In genomic region chr10:96687317-96688012, GRCh38 we compare ENCODE assay signal across 19 cellular contexts. TPM values are rescaled to one million over a fixed set of nuclear protein-coding genes. Genes with fewer than 3 reads are reported as not detected.
DNase-seq lines count a peak whose midpoint lies in the region; ATAC-seq and TF ChIP-seq lines count a peak whose summit lies in the region.
"Had no signal": no experiment of that assay in that cellular context is flagged by ENCODE, and none has a peak within 500 bp of the region (broad histone marks: within the 10 kb centered on the region; RNA-seq: fewer than 3 reads in every experiment).

No MANE protein-coding gene starts in this region.

- no peak overlapping the region for H3K4me3 ChIP-seq in CD8-positive, alpha-beta memory T cell (ENCODE audit: low read length)
- no peak overlapping the region for H3K4me3 ChIP-seq in HEK293 (ENCODE audit: low read depth, low read length)
- peak overlapping the region in 1 of 8 donors; percentile 40 for H3K4me3 ChIP-seq in spleen
- H3K4me3 ChIP-seq: gastrocnemius medialis, SK-N-MC, thyroid gland had no signal

- H3K4me1 ChIP-seq in CD8-positive, alpha-beta memory T cell (ENCODE audit: insufficient read depth, low read length) = no peaks in the 10 kb centered on the region
- no peaks in the 10 kb centered on the region for H3K4me1 ChIP-seq in HEK293 (ENCODE audit: control insufficient read depth, insufficient read depth, low read length)
- H3K4me1 ChIP-seq in spleen = peaks cover 40 to 100% (median 87%) of the 10 kb centered on the region in 6 donors
- H3K4me1 ChIP-seq: thyroid gland had no signal

- H3K27me3 ChIP-seq in CD8-positive, alpha-beta memory T cell (ENCODE audit: insufficient read depth, low read length, poor library complexity, severe bottlenecking) = no peaks in the 10 kb centered on the region
- H3K27me3 ChIP-seq in spleen (replicated peaks in 1 of 7) = no peaks in the 10 kb centered on the region
- H3K27me3 ChIP-seq: gastrocnemius medialis, thyroid gland had no signal

- no peaks in the 10 kb centered on the region for H3K9me3 Mint-ChIP-seq in CD8-positive, alpha-beta memory T cell
- H3K9me3 Mint-ChIP-seq in dendritic cell treated with granulocyte-macrophage colony-stimulating factor and Interleukin-4, amounts not matched to agents 40 ng/mL and 50 ng/mL, for 4 days = no peaks in the 10 kb centered on the region
- H3K9me3 Mint-ChIP-seq: activated naive CD4-positive, alpha-beta T cell treated with anti-CD3 and anti-CD28 coated beads, Interleukin-2, amount 50 U/mL, for 24 hours; activated T-cell treated with anti-CD3 and anti-CD28 coated beads, Interleukin-2, amount 50 U/mL, for 72 hours; T-helper 2 cell treated with Interferon-gamma antibody and Interleukin-4, amounts not matched to agents 5 μg/mL and 100 μg/mL, for 36 hours had no signal

- H3K27me3 Mint-ChIP-seq in CD8-positive, alpha-beta memory T cell = peaks cover 0 to 2% of the 10 kb centered on the region in 2 donors
- H3K27me3 Mint-ChIP-seq in dendritic cell treated with granulocyte-macrophage colony-stimulating factor and Interleukin-4, amounts not matched to agents 40 ng/mL and 50 ng/mL, for 4 days = no peaks in the 10 kb centered on the region
- H3K27me3 Mint-ChIP-seq: activated naive CD4-positive, alpha-beta T cell treated with anti-CD3 and anti-CD28 coated beads, Interleukin-2, amount 50 U/mL, for 24 hours had no signal

- intact Hi-C loops in dendritic cell treated with granulocyte-macrophage colony-stimulating factor and Interleukin-4, amounts not matched to agents 40 ng/mL and 50 ng/mL, for 4 days (cut with micrococcal nuclease) = no loop called here
- intact Hi-C loops in spleen (cut with DNase I; ENCODE audit: low total_unique reads) = no loop called here

- ATAC-seq in HG03469 (IDR thresholded peaks at IDR 0.05; ENCODE audit: unreplicated experiment) = no peak
- no peak for ATAC-seq in HG02840 (IDR thresholded peaks at IDR 0.05; ENCODE audit: low FRiP score, unreplicated experiment)
- ATAC-seq: activated T-cell treated with anti-CD3 and anti-CD28 coated beads, Interleukin-2, amount 50 U/mL, for 72 hours; esophagus mucosa; gastrocnemius medialis had no signal

- WGBS in spleen, 5 donors = 45 to 60% (median 50%) methylated on average over 8 of the region's 8 CpGs

- TF ChIP-seq POLR2A in spleen (IDR thresholded peaks at IDR 0.05) = no peak

- no peak overlapping the region for H3K27ac ChIP-seq in CD8-positive, alpha-beta memory T cell (ENCODE audit: low read depth, low read length)
- H3K27ac ChIP-seq in HEK293 (ENCODE audit: extremely low read depth, low read depth, low read length) (no peak overlapping the region), spleen (peak overlapping the region; percentile 30 to 84 (median 66))
- H3K27ac ChIP-seq: gastrocnemius medialis, SK-N-MC, thyroid gland had no signal

- DNase-seq in CD8-positive, alpha-beta memory T cell = no peak
- no peak for DNase-seq in spleen
- DNase-seq in activated naive CD4-positive, alpha-beta T cell treated with anti-CD3 and anti-CD28 coated beads, Interleukin-2, amount 50 U/mL, for 16 hours = no peak
- DNase-seq: activated T-cell treated with anti-CD3 and anti-CD28 coated beads, Interleukin-2, amount 50 U/mL, for 72 hours; Calu3; effector CD8-positive, alpha-beta T cell; gastrocnemius medialis; NCI-H1417; NCI-H2107; stimulated activated naive CD4-positive, alpha-beta T cell treated with Interleukin-2 at 50 U/mL for 16 hours; thyroid gland had no signal

- H3K36me3 ChIP-seq in CD8-positive, alpha-beta memory T cell (ENCODE audit: insufficient read depth, low read length) = no peaks in the 10 kb centered on the region
- H3K36me3 ChIP-seq in HEK293 (ENCODE audit: control insufficient read depth in 2 of 2, insufficient read depth in 1 of 2, low read length in 2 of 2) (no peaks in the 10 kb centered on the region), spleen (peaks cover 0 to 45% (median 3%) of the 10 kb centered on the region in 6 donors)
- H3K36me3 ChIP-seq: gastrocnemius medialis, thyroid gland had no signal

- no peaks in the 10 kb centered on the region for H3K9me3 ChIP-seq in CD8-positive, alpha-beta memory T cell (ENCODE audit: low read length)
- H3K9me3 ChIP-seq in HEK293 (ENCODE audit: control insufficient read depth, insufficient read depth, low read depth, low read length) (no peaks in the 10 kb centered on the region), spleen (no peaks in the 10 kb centered on the region)
- H3K9me3 ChIP-seq: gastrocnemius medialis, thyroid gland had no signal

- H3K4me1 Mint-ChIP-seq in CD8-positive, alpha-beta memory T cell = peaks cover 28 to 51% (median 51%) of the 10 kb centered on the region in 3 donors
- H3K4me1 Mint-ChIP-seq in dendritic cell treated with granulocyte-macrophage colony-stimulating factor and Interleukin-4, amounts not matched to agents 40 ng/mL and 50 ng/mL, for 4 days (ENCODE audit: low read depth) = peaks cover 51% of the 10 kb centered on the region

- no peak for TF ChIP-seq CTCF in HEK293 (tag by site-specific recombination; IDR thresholded peaks at IDR 0.05)
- no peak for TF ChIP-seq CTCF in spleen (IDR thresholded peaks at IDR 0.05 in 8 of 11, conservative IDR thresholded peaks at IDR 0.05 in 3 of 11)

- POLR2A ChIA-PET in CD8-positive, alpha-beta memory T cell (lab: Charles Lee) = no interaction called here
- POLR2A ChIA-PET in HEK293 (lab: Yijun Ruan, JAX) = no interaction called here

- peak overlapping the region in 7 of 8 donors; percentile 7 to 86 (median 33) for H3K27ac Mint-ChIP-seq in CD8-positive, alpha-beta memory T cell
- H3K27ac Mint-ChIP-seq in dendritic cell treated with granulocyte-macrophage colony-stimulating factor and Interleukin-4, amounts not matched to agents 40 ng/mL and 50 ng/mL, for 4 days = peak overlapping the region; percentile 15
- H3K27ac Mint-ChIP-seq: activated naive CD4-positive, alpha-beta T cell treated with anti-CD3 and anti-CD28 coated beads, Interleukin-2, amount 50 U/mL, for 24 hours; activated T-cell treated with anti-CD3 and anti-CD28 coated beads, Interleukin-2, amount 50 U/mL, for 72 hours; T-helper 2 cell treated with Interferon-gamma antibody and Interleukin-4, amounts not matched to agents 5 μg/mL and 100 μg/mL, for 36 hours had no signal

- CTCF ChIA-PET in CD8-positive, alpha-beta memory T cell (lab: Charles Lee) = no interaction called here
- CTCF ChIA-PET in HEK293 (lab: Yijun Ruan, JAX) = no interaction called here

- H3K4me3 Mint-ChIP-seq in CD8-positive, alpha-beta memory T cell = peak overlapping the region in 3 of 7 donors; percentile 1 to 63 (median 51)
- H3K4me3 Mint-ChIP-seq in dendritic cell treated with granulocyte-macrophage colony-stimulating factor and Interleukin-4, amounts not matched to agents 40 ng/mL and 50 ng/mL, for 4 days = no peak overlapping the region
- H3K4me3 Mint-ChIP-seq: activated naive CD4-positive, alpha-beta T cell treated with anti-CD3 and anti-CD28 coated beads, Interleukin-2, amount 50 U/mL, for 24 hours; activated T-cell treated with anti-CD3 and anti-CD28 coated beads, Interleukin-2, amount 50 U/mL, for 72 hours; T-helper 2 cell treated with Interferon-gamma antibody and Interleukin-4, amounts not matched to agents 5 μg/mL and 100 μg/mL, for 36 hours had no signal

- peaks cover 0 to 9% (median 4%) of the 10 kb centered on the region in 3 donors for H3K36me3 Mint-ChIP-seq in CD8-positive, alpha-beta memory T cell
- H3K36me3 Mint-ChIP-seq in dendritic cell treated with granulocyte-macrophage colony-stimulating factor and Interleukin-4, amounts not matched to agents 40 ng/mL and 50 ng/mL, for 4 days (ENCODE audit: low read depth) = peaks cover 26% of the 10 kb centered on the region
- H3K36me3 Mint-ChIP-seq: activated naive CD4-positive, alpha-beta T cell treated with anti-CD3 and anti-CD28 coated beads, Interleukin-2, amount 50 U/mL, for 24 hours had no signal

TF ChIP-seq in HEK293, 187 proteins besides CTCF, POLR2A, EP300 and RAD21:
- TF ChIP-seq, protein P1, sequence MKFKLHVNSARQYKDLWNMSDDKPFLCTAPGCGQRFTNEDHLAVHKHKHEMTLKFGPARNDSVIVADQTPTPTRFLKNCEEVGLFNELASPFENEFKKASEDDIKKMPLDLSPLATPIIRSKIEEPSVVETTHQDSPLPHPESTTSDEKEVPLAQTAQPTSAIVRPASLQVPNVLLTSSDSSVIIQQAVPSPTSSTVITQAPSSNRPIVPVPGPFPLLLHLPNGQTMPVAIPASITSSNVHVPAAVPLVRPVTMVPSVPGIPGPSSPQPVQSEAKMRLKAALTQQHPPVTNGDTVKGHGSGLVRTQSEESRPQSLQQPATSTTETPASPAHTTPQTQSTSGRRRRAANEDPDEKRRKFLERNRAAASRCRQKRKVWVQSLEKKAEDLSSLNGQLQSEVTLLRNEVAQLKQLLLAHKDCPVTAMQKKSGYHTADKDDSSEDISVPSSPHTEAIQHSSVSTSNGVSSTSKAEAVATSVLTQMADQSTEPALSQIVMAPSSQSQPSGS (tag by site-specific recombination; IDR thresholded peaks at IDR 0.05; ENCODE audit: low read depth) = peak; percentile 42; the same call in 1 of the 2 replicates
- TF ChIP-seq, protein P2, sequence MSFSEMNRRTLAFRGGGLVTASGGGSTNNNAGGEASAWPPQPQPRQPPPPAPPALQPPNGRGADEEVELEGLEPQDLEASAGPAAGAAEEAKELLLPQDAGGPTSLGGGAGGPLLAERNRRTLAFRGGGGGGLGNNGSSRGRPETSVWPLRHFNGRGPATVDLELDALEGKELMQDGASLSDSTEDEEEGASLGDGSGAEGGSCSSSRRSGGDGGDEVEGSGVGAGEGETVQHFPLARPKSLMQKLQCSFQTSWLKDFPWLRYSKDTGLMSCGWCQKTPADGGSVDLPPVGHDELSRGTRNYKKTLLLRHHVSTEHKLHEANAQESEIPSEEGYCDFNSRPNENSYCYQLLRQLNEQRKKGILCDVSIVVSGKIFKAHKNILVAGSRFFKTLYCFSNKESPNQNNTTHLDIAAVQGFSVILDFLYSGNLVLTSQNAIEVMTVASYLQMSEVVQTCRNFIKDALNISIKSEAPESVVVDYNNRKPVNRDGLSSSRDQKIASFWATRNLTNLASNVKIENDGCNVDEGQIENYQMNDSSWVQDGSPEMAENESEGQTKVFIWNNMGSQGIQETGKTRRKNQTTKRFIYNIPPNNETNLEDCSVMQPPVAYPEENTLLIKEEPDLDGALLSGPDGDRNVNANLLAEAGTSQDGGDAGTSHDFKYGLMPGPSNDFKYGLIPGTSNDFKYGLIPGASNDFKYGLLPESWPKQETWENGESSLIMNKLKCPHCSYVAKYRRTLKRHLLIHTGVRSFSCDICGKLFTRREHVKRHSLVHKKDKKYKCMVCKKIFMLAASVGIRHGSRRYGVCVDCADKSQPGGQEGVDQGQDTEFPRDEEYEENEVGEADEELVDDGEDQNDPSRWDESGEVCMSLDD (tag by site-specific recombination; IDR thresholded peaks at IDR 0.05) = no peak

RNA-seq across cellular contexts. Expression of gene PIK3AP1, which starts 32.8 kb away (rescaled TPM):
- 1 to 10 TPM; 5.7 to 6.7 TPM for total RNA-seq in CD8-positive, alpha-beta memory T cell
- polyA plus RNA-seq in CD8-positive, alpha-beta memory T cell = 37.0 TPM
- 100 to 1,000 TPM; 126 to 256 (median 196) TPM for total RNA-seq in spleen
- 10 to 100 TPM; 59.8 to 84.1 (median 62.7) TPM for polyA plus RNA-seq in spleen

Comparison
In these comparisons a context has a peak if more than half of its experiments do, and no peak if none do; other contexts are left out.
1. H3K27ac ChIP-seq: peak in spleen (8 of 8); none in CD8-positive, alpha-beta memory T cell (single experiment) and HEK293 (single experiment).
2. RNA of gene PIK3AP1, which starts 32.8 kb away (total RNA-seq): 126 to 256 TPM in spleen; 5.7 to 6.7 TPM in CD8-positive, alpha-beta memory T cell; every median in the first group is over 10 times any median in the second.